10 cellular contexts compared by ENCODE assay signal in genomic region chr1:236075848-236076247, GRCh38. TPM values are rescaled to one million over a fixed set of nuclear protein-coding genes. Genes with fewer than 3 reads are reported as not detected.
"Had no signal": no experiment of that assay in that cellular context is flagged by ENCODE, and none has a peak within 500 bp of the region (broad histone marks: within the 10 kb centered on the region; RNA-seq: fewer than 3 reads in every experiment).

No MANE protein-coding gene starts in this region.

- H3K9me3 Mint-ChIP-seq: HFFc6 had no signal

- ATAC-seq: HCT116 had no signal

- H3K4me3 ChIP-seq: GM23248, HAP-1 had no signal

- H3K4me1 ChIP-seq: HAP-1 had no signal

- H3K36me3 ChIP-seq: HAP-1 had no signal

- H3K27ac ChIP-seq: GM23248 had no signal

- DNase-seq: GM23248, GOT3, H7, HFFc6, KBM-7 had no signal

- H3K9ac ChIP-seq: GM23248 had no signal

- H3K4me3 Mint-ChIP-seq: HFFc6, IgD-negative memory B cell had no signal

- FAIRE-seq: HTR-8/SVneo had no signal

- H3K4me1 Mint-ChIP-seq: IgD-negative memory B cell had no signal

- H3K9me3 ChIP-seq: HAP-1 had no signal

- H3K27ac Mint-ChIP-seq: HFFc6, IgD-negative memory B cell had no signal

RNA-seq across cellular contexts. Expression of gene NID1, which starts 11.0 kb away (rescaled TPM):
- total RNA-seq: HT-29 had no signal
- polyA plus RNA-seq: IgD-negative memory B cell had no signal
